In genomic region chr22:49297871-49298721, GRCh38 we compare ENCODE assay signal across 22 cellular contexts.
DNase-seq lines count a peak whose midpoint lies in the region; ATAC-seq and TF ChIP-seq lines count a peak whose summit lies in the region.
"Had no signal": no experiment of that assay in that cellular context is flagged by ENCODE, and none has a peak within 500 bp of the region (broad histone marks: within the 10 kb centered on the region; RNA-seq: fewer than 3 reads in every experiment).

No MANE protein-coding gene starts in this region.

- intact Hi-C loops in testis (cut with DNase I; ENCODE audit: low total_unique reads), result no loop called here

- no peak for ATAC-seq in activated CD8-positive, alpha-beta memory T cell treated with anti-CD3 and anti-CD28 coated beads, Interleukin-2, amount 10 ng/mL, durations not matched to agents 7 days and 5 days
- ATAC-seq in left lobe of liver, result no peak
- no peak for ATAC-seq in HG03097 (IDR thresholded peaks at IDR 0.05; ENCODE audit: low FRiP score, unreplicated experiment)
- no peak for ATAC-seq in HG03460 (IDR thresholded peaks at IDR 0.05; ENCODE audit: unreplicated experiment)
- ATAC-seq: A549, left lung had no signal

- H3K27me3 ChIP-seq in testis, result no peaks in the 10 kb centered on the region
- H3K27me3 ChIP-seq: BLaER1, tibial nerve had no signal

- H3K4me1 ChIP-seq in testis, result no peaks in the 10 kb centered on the region
- H3K4me1 ChIP-seq: A549, left lung, tibial nerve had no signal

- H3K4me3 ChIP-seq in testis, result no peak overlapping the region
- H3K4me3 ChIP-seq: A549, BLaER1, left lung, PC-9, tibial nerve had no signal

- no peaks in the 10 kb centered on the region for H3K9me3 ChIP-seq in testis
- H3K9me3 ChIP-seq: A549 had no signal

- peaks cover 3% of the 10 kb centered on the region for H3K9me3 Mint-ChIP-seq in activated CD8-positive, alpha-beta memory T cell treated with anti-CD3 and anti-CD28 coated beads, Interleukin-2, amount 10 ng/mL, durations not matched to agents 7 days and 5 days (ENCODE audit: low read depth)

- H3K27me3 Mint-ChIP-seq in activated CD8-positive, alpha-beta memory T cell treated with anti-CD3 and anti-CD28 coated beads, Interleukin-2, amount 10 ng/mL, durations not matched to agents 7 days and 5 days, result no peaks in the 10 kb centered on the region
- H3K27me3 Mint-ChIP-seq: activated CD4-positive, alpha-beta T cell treated with anti-CD3 and anti-CD28 coated beads, Interleukin-2, amount 10 ng/mL, durations not matched to agents 7 days and 5 days; dendritic cell treated with granulocyte-macrophage colony-stimulating factor and Interleukin-4, amounts not matched to agents 40 ng/mL and 50 ng/mL, for 4 days had no signal

- no peak for TF ChIP-seq POLR2A in testis (IDR thresholded peaks at IDR 0.05)

- peak; percentile 38 for DNase-seq in activated CD8-positive, alpha-beta memory T cell treated with anti-CD3 and anti-CD28 coated beads for 24 hours
- DNase-seq in activated CD8-positive, alpha-beta memory T cell treated with anti-CD3 and anti-CD28 coated beads, Interleukin-2, amount 50 U/mL, for 4 hours, result no peak
- peak; percentile 19 for DNase-seq in activated CD8-positive, alpha-beta memory T cell treated with anti-CD3 and anti-CD28 coated beads, Interleukin-2, amount 10 ng/mL, durations not matched to agents 7 days and 5 days
- DNase-seq in left lobe of liver (ENCODE audit: low spot score), result peak; percentile 35
- peak; percentile 10 for DNase-seq in testis
- no peak for DNase-seq in EL
- DNase-seq: activated CD4-positive, alpha-beta T cell treated with anti-CD3 and anti-CD28 coated beads, Interleukin-2, amount 10 ng/mL, durations not matched to agents 7 days and 5 days; activated naive CD4-positive, alpha-beta T cell; COR-L47; NCI-H1417; NCI-H510A treated with DMSO at 0.1 percent for 48 hours; PC-9; small intestine; stimulated activated CD4-positive, alpha-beta T cell treated with anti-CD3 and anti-CD28 coated beads, Interleukin-2, amount 100 ng/mL, for 48 hours; stimulated activated naive CD4-positive, alpha-beta T cell treated with Interleukin-2 at 50 U/mL for 16 hours had no signal

- no peak overlapping the region for H3K27ac ChIP-seq in testis
- H3K27ac ChIP-seq: A549, left lung, PC-9, tibial nerve had no signal

- no peak overlapping the region for H3K4me3 Mint-ChIP-seq in activated CD8-positive, alpha-beta memory T cell treated with anti-CD3 and anti-CD28 coated beads, Interleukin-2, amount 10 ng/mL, durations not matched to agents 7 days and 5 days
- H3K4me3 Mint-ChIP-seq: activated CD4-positive, alpha-beta T cell treated with anti-CD3 and anti-CD28 coated beads, Interleukin-2, amount 10 ng/mL, durations not matched to agents 7 days and 5 days; dendritic cell treated with granulocyte-macrophage colony-stimulating factor and Interleukin-4, amounts not matched to agents 40 ng/mL and 50 ng/mL, for 4 days had no signal

- TF ChIP-seq CTCF in testis (IDR thresholded peaks at IDR 0.05), result no peak

- no peaks in the 10 kb centered on the region for H3K4me1 Mint-ChIP-seq in activated CD8-positive, alpha-beta memory T cell treated with anti-CD3 and anti-CD28 coated beads, Interleukin-2, amount 10 ng/mL, durations not matched to agents 7 days and 5 days
- H3K4me1 Mint-ChIP-seq: activated CD4-positive, alpha-beta T cell treated with anti-CD3 and anti-CD28 coated beads, Interleukin-2, amount 10 ng/mL, durations not matched to agents 7 days and 5 days had no signal

- WGBS in testis, 2 donors, result 72 to 75% methylated on average over 39 of the region's 39 CpGs

- no peaks in the 10 kb centered on the region for H3K36me3 Mint-ChIP-seq in activated CD8-positive, alpha-beta memory T cell treated with anti-CD3 and anti-CD28 coated beads, Interleukin-2, amount 10 ng/mL, durations not matched to agents 7 days and 5 days

- H3K27ac Mint-ChIP-seq in activated CD8-positive, alpha-beta memory T cell treated with anti-CD3 and anti-CD28 coated beads, Interleukin-2, amount 10 ng/mL, durations not matched to agents 7 days and 5 days, result no peak overlapping the region
- H3K27ac Mint-ChIP-seq: activated CD4-positive, alpha-beta T cell treated with anti-CD3 and anti-CD28 coated beads, Interleukin-2, amount 10 ng/mL, durations not matched to agents 7 days and 5 days; dendritic cell treated with granulocyte-macrophage colony-stimulating factor and Interleukin-4, amounts not matched to agents 40 ng/mL and 50 ng/mL, for 4 days had no signal

- H3K36me3 ChIP-seq in testis (ENCODE audit: low read depth, missing control alignments), result no peaks in the 10 kb centered on the region
- H3K36me3 ChIP-seq: BLaER1, left lung, tibial nerve had no signal

- CTCF ChIA-PET in activated CD8-positive, alpha-beta memory T cell treated with anti-CD3 and anti-CD28 coated beads, Interleukin-2, amount 10 ng/mL, durations not matched to agents 7 days and 5 days (lab: Charles Lee), result no interaction called here

Comparison
In these comparisons a context has a peak if more than half of its experiments do, and no peak if none do; other contexts are left out.
1. DNase-seq: peak in activated CD8-positive, alpha-beta memory T cell treated with anti-CD3 and anti-CD28 coated beads for 24 hours (single experiment), activated CD8-positive, alpha-beta memory T cell treated with anti-CD3 and anti-CD28 coated beads, Interleukin-2, amount 10 ng/mL, durations not matched to agents 7 days and 5 days (single experiment), left lobe of liver (single experiment) and testis (single experiment); none in activated CD8-positive, alpha-beta memory T cell treated with anti-CD3 and anti-CD28 coated beads, Interleukin-2, amount 50 U/mL, for 4 hours (single experiment) and EL (single experiment).